Comparison of ENCODE assay signal across 1 cellular context in genomic region chr3:4986611-4987373, GRCh38.
A peak's percentile ranks its signal among the peaks of the same experiment; 100 is the strongest.
TF ChIP-seq lines count a peak whose summit lies in the region.

No MANE protein-coding gene starts in this region.

TF ChIP-seq in HepG2, 621 proteins besides CTCF, POLR2A, EP300 and RAD21 (continued from another document and continues in another):
- peak; percentile 89 for TF ChIP-seq ZBTB2 (CRISPR knock-in tag; IDR thresholded peaks at IDR 0.05; ENCODE audit: low read depth)
- 0 out of 2 replicates have a peak, but pooled peaks have one; percentile 85 for TF ChIP-seq ARHGAP35 (CRISPR knock-in tag; IDR thresholded peaks at IDR 0.05; ENCODE audit: borderline replicate concordance)
- no peak for TF ChIP-seq THYN1 (CRISPR knock-in tag; IDR thresholded peaks at IDR 0.05; ENCODE audit: borderline replicate concordance, low read depth)
- TF ChIP-seq ZNF839 (CRISPR knock-in tag; IDR thresholded peaks at IDR 0.05; ENCODE audit: borderline replicate concordance), result peak; percentile 94; the same call in 1 of the 2 replicates
- TF ChIP-seq HDAC1 (CRISPR knock-in tag; IDR thresholded peaks at IDR 0.05), result peak; percentile 100
- TF ChIP-seq SRF (IDR thresholded peaks at IDR 0.05; ENCODE audit: low read depth, low read length), result no peak
- TF ChIP-seq TSC22D2 (CRISPR knock-in tag; IDR thresholded peaks at IDR 0.05; ENCODE audit: borderline replicate concordance), result no peak
- TF ChIP-seq RELA (CRISPR knock-in tag; IDR thresholded peaks at IDR 0.05), result peak; percentile 93
- peak; percentile 99 for TF ChIP-seq SP5 (CRISPR knock-in tag; IDR thresholded peaks at IDR 0.05; ENCODE audit: borderline replicate concordance, low read depth)
- no peak for TF ChIP-seq JARID2 (CRISPR knock-in tag; IDR thresholded peaks at IDR 0.05; ENCODE audit: insufficient replicate concordance)
- no peak for TF ChIP-seq GTF2F1 (IDR thresholded peaks at IDR 0.05; ENCODE audit: low read length)
- TF ChIP-seq ZNF878 (CRISPR knock-in tag; IDR thresholded peaks at IDR 0.05), result peak; percentile 90
- TF ChIP-seq ZBTB39 (CRISPR knock-in tag; IDR thresholded peaks at IDR 0.05), result peak; percentile 97
- peak; percentile 49 for TF ChIP-seq SRSF1 (optimal IDR thresholded peaks at IDR 0.05; ENCODE audit: low read depth, low read length)
- no peak; the same call in 1 of the 2 replicates for TF ChIP-seq KIAA2018 (CRISPR knock-in tag; IDR thresholded peaks at IDR 0.05; ENCODE audit: borderline replicate concordance)
- peak; percentile 95 for TF ChIP-seq MED13 (CRISPR knock-in tag; IDR thresholded peaks at IDR 0.05)
- TF ChIP-seq HNF1B (CRISPR knock-in tag; IDR thresholded peaks at IDR 0.05), result peak; percentile 100
- TF ChIP-seq ELF4 (CRISPR knock-in tag; IDR thresholded peaks at IDR 0.05; ENCODE audit: borderline replicate concordance), result no peak; the same call in 1 of the 2 replicates
- peak; percentile 91; the same call in 1 of the 2 replicates for TF ChIP-seq RFXAP (CRISPR knock-in tag; IDR thresholded peaks at IDR 0.05; ENCODE audit: borderline replicate concordance)
- TF ChIP-seq ZBTB34 (CRISPR knock-in tag; IDR thresholded peaks at IDR 0.05), result peak; percentile 96
- TF ChIP-seq ZNF710 (CRISPR knock-in tag; IDR thresholded peaks at IDR 0.05; ENCODE audit: borderline replicate concordance), result peak; percentile 96
- no peak for TF ChIP-seq ZNF180 (CRISPR knock-in tag; IDR thresholded peaks at IDR 0.05; ENCODE audit: borderline replicate concordance, low read depth)
- TF ChIP-seq ZBTB14 (CRISPR knock-in tag; IDR thresholded peaks at IDR 0.05), result no peak
- peak; percentile 85; the same call in 1 of the 2 replicates for TF ChIP-seq SMYD3 (CRISPR knock-in tag; IDR thresholded peaks at IDR 0.05)
- TF ChIP-seq ZNF414 (CRISPR knock-in tag; IDR thresholded peaks at IDR 0.05), result peak; percentile 98
- TF ChIP-seq MAFF (IDR thresholded peaks at IDR 0.05; ENCODE audit: low read depth, low read length), result peak; percentile 81
- peak; percentile 93 for TF ChIP-seq MIXL1 (CRISPR knock-in tag; IDR thresholded peaks at IDR 0.05)
- peak; percentile 95 for TF ChIP-seq CENPT (CRISPR knock-in tag; IDR thresholded peaks at IDR 0.05; ENCODE audit: low read depth)
- TF ChIP-seq KLF16 (CRISPR knock-in tag; IDR thresholded peaks at IDR 0.05), result peak in 1 of 2 experiments; percentile 94; a peak in 2 of 4 replicates
- peak; percentile 84 for TF ChIP-seq KMT2B (CRISPR knock-in tag; IDR thresholded peaks at IDR 0.05)
- TF ChIP-seq MAFG (CRISPR knock-in tag; IDR thresholded peaks at IDR 0.05), result peak; percentile 81
- TF ChIP-seq TFAP4 (IDR thresholded peaks at IDR 0.05; ENCODE audit: borderline replicate concordance, low read depth), result peak; percentile 93; the same call in 1 of the 2 replicates
- no peak for TF ChIP-seq CHD2 (IDR thresholded peaks at IDR 0.05; ENCODE audit: low read depth, low read length)
- no peak for TF ChIP-seq NR3C1 (CRISPR knock-in tag; IDR thresholded peaks at IDR 0.05)
- TF ChIP-seq ZNF619 (CRISPR knock-in tag; IDR thresholded peaks at IDR 0.05), result peak; percentile 99
- TF ChIP-seq ZNF207 (IDR thresholded peaks at IDR 0.05; ENCODE audit: borderline replicate concordance), result no peak
- TF ChIP-seq NFIC (IDR thresholded peaks at IDR 0.05; ENCODE audit: low read length), result no peak
- TF ChIP-seq POLR2G (IDR thresholded peaks at IDR 0.05; ENCODE audit: low read depth, low read length), result peak; percentile 66; the same call in 1 of the 2 replicates
- peak; percentile 93 for TF ChIP-seq ZFP1 (CRISPR knock-in tag; IDR thresholded peaks at IDR 0.05)
- TF ChIP-seq ZNF326 (CRISPR knock-in tag; IDR thresholded peaks at IDR 0.05; ENCODE audit: borderline replicate concordance), result no peak
- peak; percentile 97 for TF ChIP-seq ZMYM4 (CRISPR knock-in tag; IDR thresholded peaks at IDR 0.05)
- no peak; the same call in 1 of the 2 replicates for TF ChIP-seq ZNF101 (CRISPR knock-in tag; IDR thresholded peaks at IDR 0.05; ENCODE audit: borderline replicate concordance, low read depth)
- no peak for TF ChIP-seq ZNF576 (CRISPR knock-in tag; IDR thresholded peaks at IDR 0.05)
